Comparison of ENCODE assay signal across 25 cellular contexts in the genomic region with DNA sequence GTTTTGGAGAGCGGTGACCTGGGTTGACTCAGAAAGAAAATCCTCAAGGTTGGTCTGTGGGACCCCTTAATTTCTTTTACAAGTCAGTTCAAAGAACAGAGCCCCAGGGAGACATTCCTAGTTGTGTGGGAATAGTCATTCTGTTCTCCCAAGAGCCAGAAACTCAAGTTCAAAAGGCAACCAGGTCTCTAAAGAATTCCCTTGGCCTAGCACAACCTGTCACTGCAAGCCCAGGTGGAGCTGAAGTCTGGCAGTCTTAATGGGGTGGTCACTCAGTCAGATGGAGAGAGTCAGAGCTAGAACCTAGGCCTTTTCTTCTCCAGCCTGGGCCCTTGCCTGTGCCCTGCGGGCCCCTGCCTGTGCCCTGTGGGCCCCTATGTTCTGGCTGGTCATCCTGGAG.
"Had no signal": no experiment of that assay in that cellular context is flagged by ENCODE, and none has a peak within 500 bp of the region (broad histone marks: within the 10 kb centered on the region; RNA-seq: fewer than 3 reads in every experiment).

No MANE protein-coding gene starts in this region.

- H3K27me3 Mint-ChIP-seq: activated CD4-positive, alpha-beta memory T cell treated with anti-CD3 and anti-CD28 coated beads for 36 hours; activated CD4-positive, alpha-beta T cell treated with anti-CD3 and anti-CD28 coated beads, Interleukin-2, amount 10 ng/mL, durations not matched to agents 7 days and 5 days; activated naive CD4-positive, alpha-beta T cell treated with anti-CD3 and anti-CD28 coated beads, Interleukin-2, amount 10 ng/mL, durations not matched to agents 7 days and 5 days; activated naive CD8-positive, alpha-beta T cell treated with anti-CD3 and anti-CD28 coated beads for 36 hours had no signal

- H3K4me3 Mint-ChIP-seq: activated CD4-positive, alpha-beta memory T cell treated with anti-CD3 and anti-CD28 coated beads for 36 hours; activated CD4-positive, alpha-beta T cell treated with anti-CD3 and anti-CD28 coated beads, Interleukin-2, amount 10 ng/mL, durations not matched to agents 7 days and 5 days; activated naive CD4-positive, alpha-beta T cell treated with anti-CD3 and anti-CD28 coated beads, Interleukin-2, amount 10 ng/mL, durations not matched to agents 7 days and 5 days; activated naive CD8-positive, alpha-beta T cell treated with anti-CD3 and anti-CD28 coated beads for 36 hours; activated T-cell treated with anti-CD3 and anti-CD28 coated beads, Interleukin-2, amount 50 U/mL, for 4 hours; T-helper 1 cell treated with Interleukin-12 subunit alpha and Interleukin-12 subunit beta and Interleukin-4 antibody, amounts not matched to agents 30 μg/mL and 1 μg/mL, for 36 hours had no signal

- DNase-seq: activated CD4-positive, alpha-beta memory T cell treated with anti-CD3 and anti-CD28 coated beads for 36 hours; activated CD4-positive, alpha-beta T cell treated with anti-CD3 and anti-CD28 coated beads, Interleukin-2, amount 10 ng/mL, durations not matched to agents 7 days and 5 days; activated CD4-positive, CD25-positive, alpha-beta regulatory T cell; activated CD8-positive, alpha-beta memory T cell treated with anti-CD3 and anti-CD28 coated beads for 24 hours; activated gamma-delta T cell treated with Interleukin-2 at 50 U/mL for 16 hours; activated naive CD4-positive, alpha-beta T cell treated with anti-CD3 and anti-CD28 coated beads, Interleukin-2, amount 10 ng/mL, durations not matched to agents 7 days and 5 days; activated naive CD8-positive, alpha-beta T cell treated with anti-CD3 and anti-CD28 coated beads for 36 hours; activated T-cell treated with anti-CD3 and anti-CD28 coated beads, Interleukin-2, amount 50 U/mL, for 4 hours; brain microvascular endothelial cell; caudate nucleus; MG63; NCI-H1105 treated with DMSO at 0.1 percent for 48 hours; NCI-H1436 treated with DMSO at 0.1 percent for 48 hours; NCI-H187; NCI-H2081; NCI-H510A treated with DMSO at 0.1 percent for 48 hours; NCI-H69; NK-92 treated with Interleukin-12 subunit alpha and Interleukin-12 subunit beta, amount 100 ng/mL, for 24 hours; OCI-M1; Peyer's patch; SHP77 treated with DMSO at 0.1 percent for 48 hours; T-helper 9 cell had no signal

- H3K4me2 ChIP-seq: KMS-11 had no signal

- H3K27ac ChIP-seq: brain microvascular endothelial cell, KMS-11, Peyer's patch had no signal

- H3K27ac Mint-ChIP-seq: activated CD4-positive, alpha-beta memory T cell treated with anti-CD3 and anti-CD28 coated beads for 36 hours; activated CD4-positive, alpha-beta T cell treated with anti-CD3 and anti-CD28 coated beads, Interleukin-2, amount 10 ng/mL, durations not matched to agents 7 days and 5 days; activated naive CD4-positive, alpha-beta T cell treated with anti-CD3 and anti-CD28 coated beads, Interleukin-2, amount 10 ng/mL, durations not matched to agents 7 days and 5 days; activated naive CD8-positive, alpha-beta T cell treated with anti-CD3 and anti-CD28 coated beads for 36 hours; T-helper 1 cell treated with Interleukin-12 subunit alpha and Interleukin-12 subunit beta and Interleukin-4 antibody, amounts not matched to agents 30 μg/mL and 1 μg/mL, for 36 hours had no signal

- H3K4me3 ChIP-seq: MG63, Peyer's patch had no signal

- H3K27me3 ChIP-seq: brain microvascular endothelial cell, MG63, Peyer's patch had no signal

- ATAC-seq: activated T-cell treated with anti-CD3 and anti-CD28 coated beads, Interleukin-2, amount 50 U/mL, for 4 hours had no signal

- H3K36me3 ChIP-seq: brain microvascular endothelial cell, MG63, Peyer's patch had no signal

- H3K9me3 ChIP-seq: MG63, Peyer's patch had no signal

- H3K9ac ChIP-seq: KMS-11 had no signal

- H3K36me3 Mint-ChIP-seq: activated CD4-positive, alpha-beta memory T cell treated with anti-CD3 and anti-CD28 coated beads for 36 hours; activated naive CD4-positive, alpha-beta T cell treated with anti-CD3 and anti-CD28 coated beads, Interleukin-2, amount 10 ng/mL, durations not matched to agents 7 days and 5 days; activated naive CD8-positive, alpha-beta T cell treated with anti-CD3 and anti-CD28 coated beads for 36 hours had no signal

- H3K9me3 Mint-ChIP-seq: activated CD4-positive, alpha-beta memory T cell treated with anti-CD3 and anti-CD28 coated beads for 36 hours; activated CD4-positive, alpha-beta T cell treated with anti-CD3 and anti-CD28 coated beads, Interleukin-2, amount 10 ng/mL, durations not matched to agents 7 days and 5 days; activated naive CD4-positive, alpha-beta T cell treated with anti-CD3 and anti-CD28 coated beads, Interleukin-2, amount 10 ng/mL, durations not matched to agents 7 days and 5 days; activated naive CD8-positive, alpha-beta T cell treated with anti-CD3 and anti-CD28 coated beads for 36 hours; activated T-cell treated with anti-CD3 and anti-CD28 coated beads, Interleukin-2, amount 50 U/mL, for 4 hours; T-helper 1 cell treated with Interleukin-12 subunit alpha and Interleukin-12 subunit beta and Interleukin-4 antibody, amounts not matched to agents 30 μg/mL and 1 μg/mL, for 36 hours had no signal

- H3K4me1 Mint-ChIP-seq: activated CD4-positive, alpha-beta T cell treated with anti-CD3 and anti-CD28 coated beads, Interleukin-2, amount 10 ng/mL, durations not matched to agents 7 days and 5 days; activated naive CD4-positive, alpha-beta T cell treated with anti-CD3 and anti-CD28 coated beads, Interleukin-2, amount 10 ng/mL, durations not matched to agents 7 days and 5 days; activated naive CD8-positive, alpha-beta T cell treated with anti-CD3 and anti-CD28 coated beads for 36 hours had no signal

- FAIRE-seq: TTC549 had no signal
